ENCODE assay signal across 24 cellular contexts in genomic region chr6:147787407-147787806, GRCh38.
DNase-seq lines count a peak whose midpoint lies in the region; FAIRE-seq and TF ChIP-seq lines count a peak whose summit lies in the region.
"Had no signal": no experiment of that assay in that cellular context is flagged by ENCODE, and none has a peak within 500 bp of the region (broad histone marks: within the 10 kb centered on the region; RNA-seq: fewer than 3 reads in every experiment).

No MANE protein-coding gene starts in this region.

- H2AFZ ChIP-seq in mammary epithelial cell (ENCODE audit: low read depth, low read length): no peak overlapping the region
- H2AFZ ChIP-seq: GM23338, PC-9 had no signal

- H3K4me3 ChIP-seq in mammary epithelial cell (replicated peaks in 1 of 3; ENCODE audit: insufficient read depth in 1 of 3, low read depth in 2 of 3, low read length in 3 of 3): no peak overlapping the region
- H3K4me3 ChIP-seq: GM23338, heart right ventricle, PC-9, right atrium auricular region, suprapubic skin, uterus had no signal

- intact Hi-C loops in mammary epithelial cell (cut with micrococcal nuclease): no loop called here

- CTCF ChIA-PET in mammary epithelial cell (lab: Charles Lee; ENCODE audit: low non-redundant PET): no interaction called here
- CTCF ChIA-PET in HEK293T (lab: Yijun Ruan, JAX): interaction anchor here (0.6 kb wide), 1 partner anchor 279 kb away, joined by 3 read pairs; no protein-coding TSS in a partner anchor

- no peak overlapping the region for H3K9ac ChIP-seq in mammary epithelial cell (ENCODE audit: insufficient read depth, low read length)

- no peak overlapping the region for H3K4me2 ChIP-seq in mammary epithelial cell (ENCODE audit: insufficient read depth, low read depth, low read length)
- H3K4me2 ChIP-seq: GM23338, PC-9 had no signal

- POLR2A ChIA-PET in HEK293T (lab: Yijun Ruan, JAX): no interaction called here

- TF ChIP-seq CTCF in mammary epithelial cell (conservative IDR thresholded peaks at IDR 0.05 in 1 of 2, IDR thresholded peaks at IDR 0.05 in 1 of 2; ENCODE audit: extremely low read depth in 1 of 2, insufficient read depth in 1 of 2, low read depth in 1 of 2, low read length in 2 of 2): peak in 1 of 2 donors; percentile 30

- no peak for FAIRE-seq in GM19239 (lab: Jason Lieb, UNC)
- FAIRE-seq: bronchial epithelial cell, endometrium had no signal

- H3K27ac ChIP-seq in mammary epithelial cell (ENCODE audit: insufficient read depth, low read depth, low read length): no peak overlapping the region
- H3K27ac ChIP-seq: heart right ventricle, PC-9, right atrium auricular region, suprapubic skin, uterus had no signal

- H3K36me3 ChIP-seq in mammary epithelial cell (ENCODE audit: insufficient read depth, low read length): no peaks in the 10 kb centered on the region
- H3K36me3 ChIP-seq: heart right ventricle, right atrium auricular region, suprapubic skin, uterus had no signal

- H3K9me3 ChIP-seq in mammary epithelial cell (replicated peaks; ENCODE audit: insufficient read depth, low read length): no peaks in the 10 kb centered on the region
- H3K9me3 ChIP-seq: right atrium auricular region, suprapubic skin, uterus had no signal

- H3K4me1 ChIP-seq in mammary epithelial cell (ENCODE audit: insufficient read depth, low read length): no peaks in the 10 kb centered on the region
- H3K4me1 ChIP-seq: heart right ventricle, right atrium auricular region, suprapubic skin, uterus had no signal

- in situ Hi-C loops in T47D (cut with HindIII; ENCODE audit: low pct_unique_long_range_greater_than_20kb, low sequenced_read_pairs) (no loop called here), mammary epithelial cell (cut with MboI; ENCODE audit: low sequenced_read_pairs in 2 of 2) (no loop called here)

- dilution Hi-C loops in mammary epithelial cell (cut with HindIII; ENCODE audit: low sequenced_read_pairs): no loop called here

- no peaks in the 10 kb centered on the region for H3K27me3 ChIP-seq in mammary epithelial cell (ENCODE audit: insufficient read depth, low read length)
- H3K27me3 ChIP-seq: heart right ventricle, right atrium auricular region, suprapubic skin, uterus had no signal

- no peaks in the 10 kb centered on the region for H3K79me2 ChIP-seq in mammary epithelial cell (ENCODE audit: insufficient read depth, low read length)

- BruUV-seq in mammary epithelial cell (replicated peaks; lab: Mats Ljungman, UMichigan): no TSS peak

- WGBS in mammary epithelial cell (ENCODE audit: low coverage, missing lambda C conversion rate): 21% methylated on average over 2 of the region's 2 CpGs

- H4K20me1 ChIP-seq in mammary epithelial cell (ENCODE audit: insufficient read depth, low read length): no peaks in the 10 kb centered on the region

- DNase-seq in T47D (ENCODE audit: low read depth in 1 of 2, low spot score in 1 of 2) (peak; percentile 4 to 52), mammary epithelial cell (no peak), NCI-H748 (lab: John Stamatoyannopoulos, UW; ENCODE audit: unreplicated experiment) (peak; percentile 47), globus pallidus (ENCODE audit: low spot score) (peak; percentile 5), GM19239 (ENCODE audit: insufficient read length, low spot score) (no peak), HEK293T (ENCODE audit: extremely low spot score) (no peak), GOT3 (lab: John Stamatoyannopoulos, UW) (no peak), NCI-H1436 treated with DMSO at 0.1 percent for 48 hours (lab: John Stamatoyannopoulos, UW) (no peak)
- DNase-seq: activated CD8-positive, alpha-beta T cell treated with anti-CD3 and anti-CD28 coated beads for 36 hours; activated naive CD4-positive, alpha-beta T cell; CD8-positive, alpha-beta T cell; cortex of kidney; heart right ventricle; left ventricle myocardium superior; NCI-H1105 treated with DMSO at 0.1 percent for 48 hours; NCI-H82; PC-9; stimulated activated CD4-positive, alpha-beta T cell treated with anti-CD3 and anti-CD28 coated beads, Interleukin-15, amount 100 ng/mL, for 24 hours; uterus had no signal

TF ChIP-seq in HEK293T, 16 proteins besides CTCF, POLR2A, EP300 and RAD21:
- TF ChIP-seq L3MBTL2 (conservative IDR thresholded peaks at IDR 0.05) (no peak), ZNF384 (IDR thresholded peaks at IDR 0.05) (no peak), LEF1 (IDR thresholded peaks at IDR 0.05; ENCODE audit: borderline replicate concordance) (no peak), SUZ12 (IDR thresholded peaks at IDR 0.05) (no peak), FOXM1 (IDR thresholded peaks at IDR 0.05; ENCODE audit: borderline replicate concordance) (no peak), TARDBP (IDR thresholded peaks at IDR 0.05) (no peak), PKNOX1 (IDR thresholded peaks at IDR 0.05) (no peak), BHLHE40 (IDR thresholded peaks at IDR 0.05; ENCODE audit: borderline replicate concordance) (no peak), NFRKB (IDR thresholded peaks at IDR 0.05) (no peak), ELF4 (IDR thresholded peaks at IDR 0.05) (no peak), FOXK2 (IDR thresholded peaks at IDR 0.05) (no peak), SP1 (IDR thresholded peaks at IDR 0.05) (no peak), FOXA1 (IDR thresholded peaks at IDR 0.05) (no peak), HDGF (IDR thresholded peaks at IDR 0.05; ENCODE audit: borderline replicate concordance) (no peak), ARNT (IDR thresholded peaks at IDR 0.05) (no peak), CTBP1 (IDR thresholded peaks at IDR 0.05; ENCODE audit: borderline replicate concordance) (no peak)

Comparison
In these comparisons a context has a peak if more than half of its experiments do, and no peak if none do; other contexts are left out.
1. DNase-seq: peak in T47D (2 of 2), NCI-H748 (single experiment) and globus pallidus (single experiment); none in mammary epithelial cell (single experiment), GM19239 (single experiment), HEK293T (single experiment), GOT3 (single experiment) and NCI-H1436 treated with DMSO at 0.1 percent for 48 hours (single experiment).